Comparison of ENCODE assay signal across 1 cellular context in the genomic region with DNA sequence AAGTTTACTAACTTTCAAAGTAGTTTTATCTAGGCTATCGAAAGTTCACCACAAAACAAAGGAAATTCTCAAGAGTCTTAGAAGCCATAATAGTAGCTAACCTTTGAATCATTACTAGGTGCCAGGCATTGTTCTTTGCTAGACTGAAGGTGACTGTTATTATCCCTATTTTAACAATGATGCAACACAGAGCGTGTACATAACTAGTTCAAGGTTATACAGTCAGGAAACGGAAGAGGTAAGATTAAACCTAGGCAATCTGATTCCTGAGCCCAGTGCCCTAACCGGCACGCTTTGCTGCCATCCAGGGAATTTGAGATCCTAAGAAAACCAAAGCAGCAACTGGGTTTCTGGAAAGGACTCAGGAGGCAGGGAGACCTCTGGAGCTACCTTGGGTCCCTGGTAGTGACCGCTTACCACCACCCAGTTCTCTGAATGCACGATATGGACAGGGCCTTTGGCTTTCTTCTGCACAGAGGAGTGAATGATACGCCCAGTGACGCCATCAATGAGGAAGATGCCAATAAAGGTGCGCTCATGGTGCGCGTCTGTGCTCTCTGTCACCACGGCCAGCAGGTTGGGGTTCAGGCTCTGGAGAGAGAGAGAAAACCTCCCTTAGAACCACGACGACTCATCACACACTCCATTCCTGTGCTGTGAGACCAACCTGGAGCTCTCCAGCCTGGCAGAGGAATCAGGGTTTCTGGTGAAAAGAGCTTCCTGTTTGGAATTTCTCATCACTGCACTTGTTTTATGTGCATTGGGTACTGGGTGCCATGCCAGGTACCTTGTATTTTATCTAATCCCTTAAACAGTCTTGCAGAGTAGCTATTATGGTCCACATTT.
A peak's percentile ranks its signal among the peaks of the same experiment; 100 is the strongest.
TF ChIP-seq lines count a peak whose summit lies in the region.

No MANE protein-coding gene starts in this region.

TF ChIP-seq in HepG2, 621 proteins besides CTCF, POLR2A, EP300 and RAD21 (continued from another document):
- TF ChIP-seq, protein P1, sequence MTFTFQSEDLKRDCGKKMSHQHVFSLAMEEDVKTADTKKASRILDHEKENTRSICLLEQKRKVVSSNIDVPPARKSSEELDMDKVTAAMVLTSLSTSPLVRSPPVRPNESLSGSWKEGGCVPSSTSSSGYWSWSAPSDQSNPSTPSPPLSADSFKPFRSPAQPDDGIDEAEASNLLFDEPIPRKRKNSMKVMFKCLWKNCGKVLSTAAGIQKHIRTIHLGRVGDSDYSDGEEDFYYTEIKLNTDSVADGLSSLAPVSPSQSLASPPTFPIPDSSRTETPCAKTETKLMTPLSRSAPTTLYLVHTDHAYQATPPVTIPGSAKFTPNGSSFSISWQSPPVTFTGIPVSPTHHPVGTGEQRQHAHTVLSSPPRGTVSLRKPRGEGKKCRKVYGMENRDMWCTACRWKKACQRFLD (CRISPR knock-in tag; IDR thresholded peaks at IDR 0.05; ENCODE audit: borderline replicate concordance) = no peak
- TF ChIP-seq, protein P2, sequence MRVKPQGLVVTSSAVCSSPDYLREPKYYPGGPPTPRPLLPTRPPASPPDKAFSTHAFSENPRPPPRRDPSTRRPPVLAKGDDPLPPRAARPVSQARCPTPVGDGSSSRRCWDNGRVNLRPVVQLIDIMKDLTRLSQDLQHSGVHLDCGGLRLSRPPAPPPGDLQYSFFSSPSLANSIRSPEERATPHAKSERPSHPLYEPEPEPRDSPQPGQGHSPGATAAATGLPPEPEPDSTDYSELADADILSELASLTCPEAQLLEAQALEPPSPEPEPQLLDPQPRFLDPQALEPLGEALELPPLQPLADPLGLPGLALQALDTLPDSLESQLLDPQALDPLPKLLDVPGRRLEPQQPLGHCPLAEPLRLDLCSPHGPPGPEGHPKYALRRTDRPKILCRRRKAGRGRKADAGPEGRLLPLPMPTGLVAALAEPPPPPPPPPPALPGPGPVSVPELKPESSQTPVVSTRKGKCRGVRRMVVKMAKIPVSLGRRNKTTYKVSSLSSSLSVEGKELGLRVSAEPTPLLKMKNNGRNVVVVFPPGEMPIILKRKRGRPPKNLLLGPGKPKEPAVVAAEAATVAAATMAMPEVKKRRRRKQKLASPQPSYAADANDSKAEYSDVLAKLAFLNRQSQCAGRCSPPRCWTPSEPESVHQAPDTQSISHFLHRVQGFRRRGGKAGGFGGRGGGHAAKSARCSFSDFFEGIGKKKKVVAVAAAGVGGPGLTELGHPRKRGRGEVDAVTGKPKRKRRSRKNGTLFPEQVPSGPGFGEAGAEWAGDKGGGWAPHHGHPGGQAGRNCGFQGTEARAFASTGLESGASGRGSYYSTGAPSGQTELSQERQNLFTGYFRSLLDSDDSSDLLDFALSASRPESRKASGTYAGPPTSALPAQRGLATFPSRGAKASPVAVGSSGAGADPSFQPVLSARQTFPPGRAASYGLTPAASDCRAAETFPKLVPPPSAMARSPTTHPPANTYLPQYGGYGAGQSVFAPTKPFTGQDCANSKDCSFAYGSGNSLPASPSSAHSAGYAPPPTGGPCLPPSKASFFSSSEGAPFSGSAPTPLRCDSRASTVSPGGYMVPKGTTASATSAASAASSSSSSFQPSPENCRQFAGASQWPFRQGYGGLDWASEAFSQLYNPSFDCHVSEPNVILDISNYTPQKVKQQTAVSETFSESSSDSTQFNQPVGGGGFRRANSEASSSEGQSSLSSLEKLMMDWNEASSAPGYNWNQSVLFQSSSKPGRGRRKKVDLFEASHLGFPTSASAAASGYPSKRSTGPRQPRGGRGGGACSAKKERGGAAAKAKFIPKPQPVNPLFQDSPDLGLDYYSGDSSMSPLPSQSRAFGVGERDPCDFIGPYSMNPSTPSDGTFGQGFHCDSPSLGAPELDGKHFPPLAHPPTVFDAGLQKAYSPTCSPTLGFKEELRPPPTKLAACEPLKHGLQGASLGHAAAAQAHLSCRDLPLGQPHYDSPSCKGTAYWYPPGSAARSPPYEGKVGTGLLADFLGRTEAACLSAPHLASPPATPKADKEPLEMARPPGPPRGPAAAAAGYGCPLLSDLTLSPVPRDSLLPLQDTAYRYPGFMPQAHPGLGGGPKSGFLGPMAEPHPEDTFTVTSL (CRISPR knock-in tag; IDR thresholded peaks at IDR 0.05; ENCODE audit: borderline replicate concordance) = 0 out of 2 replicates have a peak, but pooled peaks have one; percentile 20
- TF ChIP-seq FOXP1 (IDR thresholded peaks at IDR 0.05) = no peak
- TF ChIP-seq FOXP1 (CRISPR knock-in tag; IDR thresholded peaks at IDR 0.05) = peak; percentile 51; the same call in 1 of the 2 replicates
- no peak for TF ChIP-seq AGO1 (IDR thresholded peaks at IDR 0.05; ENCODE audit: low read depth, low read length, poor library complexity, severe bottlenecking)
- no peak for TF ChIP-seq AKAP8 (CRISPR knock-in tag; IDR thresholded peaks at IDR 0.05)
- TF ChIP-seq TBX2 (CRISPR knock-in tag; IDR thresholded peaks at IDR 0.05; ENCODE audit: borderline replicate concordance) = peak; percentile 89
- no peak for TF ChIP-seq IKZF4 (CRISPR knock-in tag; IDR thresholded peaks at IDR 0.05; ENCODE audit: borderline replicate concordance, low read depth, not compliant biosample characterization)
- no peak for TF ChIP-seq ARID2 (CRISPR knock-in tag; IDR thresholded peaks at IDR 0.05; ENCODE audit: borderline replicate concordance)
- no peak for TF ChIP-seq ZNF652 (CRISPR knock-in tag; IDR thresholded peaks at IDR 0.05; ENCODE audit: borderline replicate concordance, low read depth)
- peak; percentile 34; the same call in 1 of the 2 replicates for TF ChIP-seq SALL1 (CRISPR knock-in tag; IDR thresholded peaks at IDR 0.05)
- TF ChIP-seq CBX1 (IDR thresholded peaks at IDR 0.05; ENCODE audit: low read depth) = no peak
- TF ChIP-seq, protein P3, sequence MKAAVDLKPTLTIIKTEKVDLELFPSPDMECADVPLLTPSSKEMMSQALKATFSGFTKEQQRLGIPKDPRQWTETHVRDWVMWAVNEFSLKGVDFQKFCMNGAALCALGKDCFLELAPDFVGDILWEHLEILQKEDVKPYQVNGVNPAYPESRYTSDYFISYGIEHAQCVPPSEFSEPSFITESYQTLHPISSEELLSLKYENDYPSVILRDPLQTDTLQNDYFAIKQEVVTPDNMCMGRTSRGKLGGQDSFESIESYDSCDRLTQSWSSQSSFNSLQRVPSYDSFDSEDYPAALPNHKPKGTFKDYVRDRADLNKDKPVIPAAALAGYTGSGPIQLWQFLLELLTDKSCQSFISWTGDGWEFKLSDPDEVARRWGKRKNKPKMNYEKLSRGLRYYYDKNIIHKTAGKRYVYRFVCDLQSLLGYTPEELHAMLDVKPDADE (CRISPR knock-in tag; IDR thresholded peaks at IDR 0.05) = no peak
- TF ChIP-seq NR2F1 (CRISPR knock-in tag; IDR thresholded peaks at IDR 0.05) = 0 out of 4 replicates have a peak, but pooled peaks of 1 of the 2 experiments have one; percentile 35
- TF ChIP-seq, protein P4, sequence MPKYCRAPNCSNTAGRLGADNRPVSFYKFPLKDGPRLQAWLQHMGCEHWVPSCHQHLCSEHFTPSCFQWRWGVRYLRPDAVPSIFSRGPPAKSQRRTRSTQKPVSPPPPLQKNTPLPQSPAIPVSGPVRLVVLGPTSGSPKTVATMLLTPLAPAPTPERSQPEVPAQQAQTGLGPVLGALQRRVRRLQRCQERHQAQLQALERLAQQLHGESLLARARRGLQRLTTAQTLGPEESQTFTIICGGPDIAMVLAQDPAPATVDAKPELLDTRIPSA (CRISPR knock-in tag; IDR thresholded peaks at IDR 0.05; ENCODE audit: borderline replicate concordance) = no peak
- no peak for TF ChIP-seq CENPT (CRISPR knock-in tag; IDR thresholded peaks at IDR 0.05; ENCODE audit: low read depth)
- TF ChIP-seq GPN1 (CRISPR knock-in tag; IDR thresholded peaks at IDR 0.05; ENCODE audit: borderline replicate concordance) = no peak
- peak; percentile 19; the same call in 1 of the 2 replicates for TF ChIP-seq SOX6 (IDR thresholded peaks at IDR 0.05)
- peak; percentile 99 for TF ChIP-seq SOX6 (CRISPR knock-in tag; IDR thresholded peaks at IDR 0.05)
- TF ChIP-seq CEBPG (CRISPR knock-in tag; IDR thresholded peaks at IDR 0.05) = peak; percentile 95
- TF ChIP-seq BRCA1 (CRISPR knock-in tag; IDR thresholded peaks at IDR 0.05) = 0 out of 2 replicates have a peak, but pooled peaks have one; percentile 66
- TF ChIP-seq GFI1 (CRISPR knock-in tag; IDR thresholded peaks at IDR 0.05; ENCODE audit: borderline replicate concordance) = peak; percentile 29; the same call in 1 of the 2 replicates
TF ChIP-seq in HepG2: peak in this region for 83.
